Comparison of ENCODE assay signal across 1 cellular context in the genomic region with DNA sequence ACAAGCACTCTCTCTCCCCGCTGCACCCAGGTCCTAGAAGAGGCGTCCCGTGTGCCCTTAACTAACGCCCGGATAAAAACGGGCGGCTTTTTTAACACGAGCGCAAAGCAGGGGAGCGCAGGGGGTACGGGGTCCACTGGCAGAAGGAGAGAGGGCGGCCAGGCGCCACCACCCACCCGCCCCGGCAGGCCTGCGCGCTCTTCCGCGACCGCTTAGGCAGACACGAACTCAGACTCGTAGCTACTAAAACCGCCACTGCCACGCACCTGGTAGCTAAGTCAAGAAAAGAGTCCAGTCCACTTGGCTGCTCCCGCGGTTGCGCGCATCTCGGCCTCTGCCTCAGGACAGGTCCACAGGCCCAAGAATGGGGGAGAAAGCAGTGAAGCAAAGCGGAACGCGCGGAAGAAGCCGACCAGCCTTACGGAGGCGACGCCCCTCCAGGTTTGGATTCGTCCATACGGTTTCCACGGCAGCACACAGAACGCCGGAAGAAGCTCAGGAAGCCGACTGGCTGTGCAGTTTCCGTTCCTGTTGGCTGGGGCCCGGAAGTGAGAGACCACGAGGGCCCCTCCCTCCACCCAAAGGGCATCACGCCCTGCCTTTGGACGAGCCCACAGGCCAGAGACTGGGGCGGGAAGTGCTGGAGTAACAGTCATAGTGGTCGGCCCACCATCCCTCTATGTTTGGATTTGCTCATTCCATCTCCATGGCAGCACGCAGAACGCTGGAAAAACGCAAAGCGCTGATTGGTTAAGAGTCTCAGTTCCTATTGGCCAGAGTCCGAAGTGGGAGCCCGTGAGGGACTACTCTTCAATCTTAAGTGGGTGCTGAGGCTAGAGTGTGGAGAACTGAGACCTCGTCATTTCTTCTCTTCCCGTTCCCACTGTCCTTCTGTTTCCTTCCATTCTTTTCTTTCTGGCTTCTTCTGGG.
TF ChIP-seq lines count a peak whose summit lies in the region.

A gene (minus strand): TSS at position 354 of the 930 bp plus-strand sequence. CDS start 7,344 bp downstream, outside the sequence.

TF ChIP-seq in HepG2, 621 proteins besides CTCF, POLR2A, EP300 and RAD21 (continued from another document and continues in another):
- TF ChIP-seq, protein P1, sequence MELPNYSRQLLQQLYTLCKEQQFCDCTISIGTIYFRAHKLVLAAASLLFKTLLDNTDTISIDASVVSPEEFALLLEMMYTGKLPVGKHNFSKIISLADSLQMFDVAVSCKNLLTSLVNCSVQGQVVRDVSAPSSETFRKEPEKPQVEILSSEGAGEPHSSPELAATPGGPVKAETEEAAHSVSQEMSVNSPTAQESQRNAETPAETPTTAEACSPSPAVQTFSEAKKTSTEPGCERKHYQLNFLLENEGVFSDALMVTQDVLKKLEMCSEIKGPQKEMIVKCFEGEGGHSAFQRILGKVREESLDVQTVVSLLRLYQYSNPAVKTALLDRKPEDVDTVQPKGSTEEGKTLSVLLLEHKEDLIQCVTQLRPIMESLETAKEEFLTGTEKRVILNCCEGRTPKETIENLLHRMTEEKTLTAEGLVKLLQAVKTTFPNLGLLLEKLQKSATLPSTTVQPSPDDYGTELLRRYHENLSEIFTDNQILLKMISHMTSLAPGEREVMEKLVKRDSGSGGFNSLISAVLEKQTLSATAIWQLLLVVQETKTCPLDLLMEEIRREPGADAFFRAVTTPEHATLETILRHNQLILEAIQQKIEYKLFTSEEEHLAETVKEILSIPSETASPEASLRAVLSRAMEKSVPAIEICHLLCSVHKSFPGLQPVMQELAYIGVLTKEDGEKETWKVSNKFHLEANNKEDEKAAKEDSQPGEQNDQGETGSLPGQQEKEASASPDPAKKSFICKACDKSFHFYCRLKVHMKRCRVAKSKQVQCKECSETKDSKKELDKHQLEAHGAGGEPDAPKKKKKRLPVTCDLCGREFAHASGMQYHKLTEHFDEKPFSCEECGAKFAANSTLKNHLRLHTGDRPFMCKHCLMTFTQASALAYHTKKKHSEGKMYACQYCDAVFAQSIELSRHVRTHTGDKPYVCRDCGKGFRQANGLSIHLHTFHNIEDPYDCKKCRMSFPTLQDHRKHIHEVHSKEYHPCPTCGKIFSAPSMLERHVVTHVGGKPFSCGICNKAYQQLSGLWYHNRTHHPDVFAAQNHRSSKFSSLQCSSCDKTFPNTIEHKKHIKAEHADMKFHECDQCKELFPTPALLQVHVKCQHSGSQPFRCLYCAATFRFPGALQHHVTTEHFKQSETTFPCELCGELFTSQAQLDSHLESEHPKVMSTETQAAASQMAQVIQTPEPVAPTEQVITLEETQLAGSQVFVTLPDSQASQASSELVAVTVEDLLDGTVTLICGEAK (IDR thresholded peaks at IDR 0.05): peak; percentile 32; the same call in 1 of the 2 replicates
- TF ChIP-seq, protein P1 (CRISPR knock-in tag; IDR thresholded peaks at IDR 0.05): peak; percentile 66; the same call in 1 of the 2 replicates
- TF ChIP-seq, protein P2, sequence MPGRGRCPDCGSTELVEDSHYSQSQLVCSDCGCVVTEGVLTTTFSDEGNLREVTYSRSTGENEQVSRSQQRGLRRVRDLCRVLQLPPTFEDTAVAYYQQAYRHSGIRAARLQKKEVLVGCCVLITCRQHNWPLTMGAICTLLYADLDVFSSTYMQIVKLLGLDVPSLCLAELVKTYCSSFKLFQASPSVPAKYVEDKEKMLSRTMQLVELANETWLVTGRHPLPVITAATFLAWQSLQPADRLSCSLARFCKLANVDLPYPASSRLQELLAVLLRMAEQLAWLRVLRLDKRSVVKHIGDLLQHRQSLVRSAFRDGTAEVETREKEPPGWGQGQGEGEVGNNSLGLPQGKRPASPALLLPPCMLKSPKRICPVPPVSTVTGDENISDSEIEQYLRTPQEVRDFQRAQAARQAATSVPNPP (CRISPR knock-in tag; IDR thresholded peaks at IDR 0.05): peak; percentile 51; the same call in 1 of the 2 replicates
- TF ChIP-seq, protein P3, sequence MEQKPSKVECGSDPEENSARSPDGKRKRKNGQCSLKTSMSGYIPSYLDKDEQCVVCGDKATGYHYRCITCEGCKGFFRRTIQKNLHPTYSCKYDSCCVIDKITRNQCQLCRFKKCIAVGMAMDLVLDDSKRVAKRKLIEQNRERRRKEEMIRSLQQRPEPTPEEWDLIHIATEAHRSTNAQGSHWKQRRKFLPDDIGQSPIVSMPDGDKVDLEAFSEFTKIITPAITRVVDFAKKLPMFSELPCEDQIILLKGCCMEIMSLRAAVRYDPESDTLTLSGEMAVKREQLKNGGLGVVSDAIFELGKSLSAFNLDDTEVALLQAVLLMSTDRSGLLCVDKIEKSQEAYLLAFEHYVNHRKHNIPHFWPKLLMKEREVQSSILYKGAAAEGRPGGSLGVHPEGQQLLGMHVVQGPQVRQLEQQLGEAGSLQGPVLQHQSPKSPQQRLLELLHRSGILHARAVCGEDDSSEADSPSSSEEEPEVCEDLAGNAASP (CRISPR knock-in tag; IDR thresholded peaks at IDR 0.05; ENCODE audit: borderline replicate concordance): peak; percentile 29; the same call in 1 of the 2 replicates
- no peak for TF ChIP-seq ZNF20 (CRISPR knock-in tag; IDR thresholded peaks at IDR 0.05)
- TF ChIP-seq ZNF230 (CRISPR knock-in tag; IDR thresholded peaks at IDR 0.05): no peak; the same call in none of the 2 replicates
- 0 out of 2 replicates have a peak, but pooled peaks have one; percentile 32 for TF ChIP-seq ZBTB7B (CRISPR knock-in tag; IDR thresholded peaks at IDR 0.05)
- peak; percentile 66; the same call in 1 of the 2 replicates for TF ChIP-seq HOXA5 (CRISPR knock-in tag; IDR thresholded peaks at IDR 0.05)
- TF ChIP-seq, protein P4, sequence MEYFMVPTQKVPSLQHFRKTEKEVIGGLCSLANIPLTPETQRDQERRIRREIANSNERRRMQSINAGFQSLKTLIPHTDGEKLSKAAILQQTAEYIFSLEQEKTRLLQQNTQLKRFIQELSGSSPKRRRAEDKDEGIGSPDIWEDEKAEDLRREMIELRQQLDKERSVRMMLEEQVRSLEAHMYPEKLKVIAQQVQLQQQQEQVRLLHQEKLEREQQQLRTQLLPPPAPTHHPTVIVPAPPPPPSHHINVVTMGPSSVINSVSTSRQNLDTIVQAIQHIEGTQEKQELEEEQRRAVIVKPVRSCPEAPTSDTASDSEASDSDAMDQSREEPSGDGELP (IDR thresholded peaks at IDR 0.05; ENCODE audit: borderline replicate concordance, low read depth): peak; percentile 52; the same call in 1 of the 2 replicates
- TF ChIP-seq ZNF879 (CRISPR knock-in tag; IDR thresholded peaks at IDR 0.05): no peak
- TF ChIP-seq SMAD9 (CRISPR knock-in tag; IDR thresholded peaks at IDR 0.05): no peak
- no peak for TF ChIP-seq ZNF282 (IDR thresholded peaks at IDR 0.05; ENCODE audit: partially characterized antibody)
- TF ChIP-seq, protein P5, sequence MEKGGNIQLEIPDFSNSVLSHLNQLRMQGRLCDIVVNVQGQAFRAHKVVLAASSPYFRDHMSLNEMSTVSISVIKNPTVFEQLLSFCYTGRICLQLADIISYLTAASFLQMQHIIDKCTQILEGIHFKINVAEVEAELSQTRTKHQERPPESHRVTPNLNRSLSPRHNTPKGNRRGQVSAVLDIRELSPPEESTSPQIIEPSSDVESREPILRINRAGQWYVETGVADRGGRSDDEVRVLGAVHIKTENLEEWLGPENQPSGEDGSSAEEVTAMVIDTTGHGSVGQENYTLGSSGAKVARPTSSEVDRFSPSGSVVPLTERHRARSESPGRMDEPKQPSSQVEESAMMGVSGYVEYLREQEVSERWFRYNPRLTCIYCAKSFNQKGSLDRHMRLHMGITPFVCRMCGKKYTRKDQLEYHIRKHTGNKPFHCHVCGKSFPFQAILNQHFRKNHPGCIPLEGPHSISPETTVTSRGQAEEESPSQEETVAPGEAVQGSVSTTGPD (CRISPR knock-in tag; IDR thresholded peaks at IDR 0.05): no peak
- TF ChIP-seq, protein P6, sequence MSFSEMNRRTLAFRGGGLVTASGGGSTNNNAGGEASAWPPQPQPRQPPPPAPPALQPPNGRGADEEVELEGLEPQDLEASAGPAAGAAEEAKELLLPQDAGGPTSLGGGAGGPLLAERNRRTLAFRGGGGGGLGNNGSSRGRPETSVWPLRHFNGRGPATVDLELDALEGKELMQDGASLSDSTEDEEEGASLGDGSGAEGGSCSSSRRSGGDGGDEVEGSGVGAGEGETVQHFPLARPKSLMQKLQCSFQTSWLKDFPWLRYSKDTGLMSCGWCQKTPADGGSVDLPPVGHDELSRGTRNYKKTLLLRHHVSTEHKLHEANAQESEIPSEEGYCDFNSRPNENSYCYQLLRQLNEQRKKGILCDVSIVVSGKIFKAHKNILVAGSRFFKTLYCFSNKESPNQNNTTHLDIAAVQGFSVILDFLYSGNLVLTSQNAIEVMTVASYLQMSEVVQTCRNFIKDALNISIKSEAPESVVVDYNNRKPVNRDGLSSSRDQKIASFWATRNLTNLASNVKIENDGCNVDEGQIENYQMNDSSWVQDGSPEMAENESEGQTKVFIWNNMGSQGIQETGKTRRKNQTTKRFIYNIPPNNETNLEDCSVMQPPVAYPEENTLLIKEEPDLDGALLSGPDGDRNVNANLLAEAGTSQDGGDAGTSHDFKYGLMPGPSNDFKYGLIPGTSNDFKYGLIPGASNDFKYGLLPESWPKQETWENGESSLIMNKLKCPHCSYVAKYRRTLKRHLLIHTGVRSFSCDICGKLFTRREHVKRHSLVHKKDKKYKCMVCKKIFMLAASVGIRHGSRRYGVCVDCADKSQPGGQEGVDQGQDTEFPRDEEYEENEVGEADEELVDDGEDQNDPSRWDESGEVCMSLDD (CRISPR knock-in tag; IDR thresholded peaks at IDR 0.05; ENCODE audit: borderline replicate concordance): no peak
- TF ChIP-seq KDM5A (IDR thresholded peaks at IDR 0.05; ENCODE audit: borderline replicate concordance, low read length): peak; percentile 59; the same call in 1 of the 2 replicates
- no peak for TF ChIP-seq SRF (IDR thresholded peaks at IDR 0.05; ENCODE audit: low read depth, low read length)
- TF ChIP-seq ZNF44 (CRISPR knock-in tag; IDR thresholded peaks at IDR 0.05): no peak; the same call in 1 of the 2 replicates
- TF ChIP-seq ZNF678 (CRISPR knock-in tag; IDR thresholded peaks at IDR 0.05): no peak
- no peak for TF ChIP-seq ZNF251 (CRISPR knock-in tag; IDR thresholded peaks at IDR 0.05)
- TF ChIP-seq, protein P7, sequence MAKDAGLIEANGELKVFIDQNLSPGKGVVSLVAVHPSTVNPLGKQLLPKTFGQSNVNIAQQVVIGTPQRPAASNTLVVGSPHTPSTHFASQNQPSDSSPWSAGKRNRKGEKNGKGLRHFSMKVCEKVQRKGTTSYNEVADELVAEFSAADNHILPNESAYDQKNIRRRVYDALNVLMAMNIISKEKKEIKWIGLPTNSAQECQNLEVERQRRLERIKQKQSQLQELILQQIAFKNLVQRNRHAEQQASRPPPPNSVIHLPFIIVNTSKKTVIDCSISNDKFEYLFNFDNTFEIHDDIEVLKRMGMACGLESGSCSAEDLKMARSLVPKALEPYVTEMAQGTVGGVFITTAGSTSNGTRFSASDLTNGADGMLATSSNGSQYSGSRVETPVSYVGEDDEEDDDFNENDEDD (CRISPR knock-in tag; IDR thresholded peaks at IDR 0.05; ENCODE audit: borderline replicate concordance): peak; percentile 90
- no peak for TF ChIP-seq JARID2 (CRISPR knock-in tag; IDR thresholded peaks at IDR 0.05; ENCODE audit: insufficient replicate concordance)
- TF ChIP-seq GATAD1 (CRISPR knock-in tag; IDR thresholded peaks at IDR 0.05): peak; percentile 85
- no peak for TF ChIP-seq ZNF883 (CRISPR knock-in tag; IDR thresholded peaks at IDR 0.05; ENCODE audit: not compliant biosample characterization)
- TF ChIP-seq ZNF782 (CRISPR knock-in tag; IDR thresholded peaks at IDR 0.05; ENCODE audit: borderline replicate concordance): peak; percentile 76; the same call in 1 of the 2 replicates
- 0 out of 2 replicates have a peak, but pooled peaks have one; percentile 43 for TF ChIP-seq ZNF83 (CRISPR knock-in tag; IDR thresholded peaks at IDR 0.05; ENCODE audit: borderline replicate concordance)
- TF ChIP-seq YEATS2 (CRISPR knock-in tag; IDR thresholded peaks at IDR 0.05; ENCODE audit: borderline replicate concordance): peak; percentile 86; the same call in 1 of the 2 replicates
- TF ChIP-seq FOXK1 (CRISPR knock-in tag; IDR thresholded peaks at IDR 0.05; ENCODE audit: borderline replicate concordance, low read depth): peak; percentile 77; the same call in 1 of the 2 replicates
- TF ChIP-seq, protein P8, sequence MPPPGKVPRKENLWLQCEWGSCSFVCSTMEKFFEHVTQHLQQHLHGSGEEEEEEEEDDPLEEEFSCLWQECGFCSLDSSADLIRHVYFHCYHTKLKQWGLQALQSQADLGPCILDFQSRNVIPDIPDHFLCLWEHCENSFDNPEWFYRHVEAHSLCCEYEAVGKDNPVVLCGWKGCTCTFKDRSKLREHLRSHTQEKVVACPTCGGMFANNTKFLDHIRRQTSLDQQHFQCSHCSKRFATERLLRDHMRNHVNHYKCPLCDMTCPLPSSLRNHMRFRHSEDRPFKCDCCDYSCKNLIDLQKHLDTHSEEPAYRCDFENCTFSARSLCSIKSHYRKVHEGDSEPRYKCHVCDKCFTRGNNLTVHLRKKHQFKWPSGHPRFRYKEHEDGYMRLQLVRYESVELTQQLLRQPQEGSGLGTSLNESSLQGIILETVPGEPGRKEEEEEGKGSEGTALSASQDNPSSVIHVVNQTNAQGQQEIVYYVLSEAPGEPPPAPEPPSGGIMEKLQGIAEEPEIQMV (CRISPR knock-in tag; IDR thresholded peaks at IDR 0.05; ENCODE audit: low read depth): no peak; the same call in 1 of the 2 replicates
- TF ChIP-seq ZNF839 (CRISPR knock-in tag; IDR thresholded peaks at IDR 0.05; ENCODE audit: borderline replicate concordance): no peak
- peak; percentile 94 for TF ChIP-seq ZNF501 (CRISPR knock-in tag; IDR thresholded peaks at IDR 0.05)
- TF ChIP-seq ZNF563 (CRISPR knock-in tag; IDR thresholded peaks at IDR 0.05): no peak
- no peak for TF ChIP-seq ZNF558 (CRISPR knock-in tag; IDR thresholded peaks at IDR 0.05; ENCODE audit: borderline replicate concordance)
- peak; percentile 96 for TF ChIP-seq ZNF350 (CRISPR knock-in tag; IDR thresholded peaks at IDR 0.05; ENCODE audit: borderline replicate concordance, low read depth)
- TF ChIP-seq PITX1 (CRISPR knock-in tag; IDR thresholded peaks at IDR 0.05): no peak
- no peak for TF ChIP-seq YY1 (IDR thresholded peaks at IDR 0.05; ENCODE audit: insufficient read depth, insufficient replicate concordance, low read depth, low read length)
